Comparison of ENCODE assay signal across 1 cellular context in the genomic region with DNA sequence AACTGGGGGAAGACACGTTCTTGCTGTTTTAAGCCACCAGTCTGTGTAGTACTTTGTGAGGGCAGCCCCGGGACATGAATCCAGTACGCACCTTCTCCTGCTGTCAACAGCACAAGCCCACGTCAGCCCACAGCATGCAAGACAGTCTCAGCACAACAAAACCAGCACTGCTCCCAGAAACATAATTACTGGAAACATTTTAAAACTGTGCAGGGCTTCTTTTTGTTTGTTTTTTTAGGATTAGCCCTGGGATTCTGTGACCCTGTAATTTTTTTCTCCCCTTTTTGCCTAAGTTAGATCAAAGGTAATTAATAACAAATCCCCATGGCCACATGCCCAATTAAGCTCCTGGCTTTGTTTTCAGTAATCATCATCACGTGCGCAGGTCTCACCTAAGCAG.
TF ChIP-seq lines count a peak whose summit lies in the region.

No MANE protein-coding gene starts in this region.

TF ChIP-seq in HepG2, 621 proteins besides CTCF, POLR2A, EP300 and RAD21 (continued from another document):
- TF ChIP-seq, protein P1, sequence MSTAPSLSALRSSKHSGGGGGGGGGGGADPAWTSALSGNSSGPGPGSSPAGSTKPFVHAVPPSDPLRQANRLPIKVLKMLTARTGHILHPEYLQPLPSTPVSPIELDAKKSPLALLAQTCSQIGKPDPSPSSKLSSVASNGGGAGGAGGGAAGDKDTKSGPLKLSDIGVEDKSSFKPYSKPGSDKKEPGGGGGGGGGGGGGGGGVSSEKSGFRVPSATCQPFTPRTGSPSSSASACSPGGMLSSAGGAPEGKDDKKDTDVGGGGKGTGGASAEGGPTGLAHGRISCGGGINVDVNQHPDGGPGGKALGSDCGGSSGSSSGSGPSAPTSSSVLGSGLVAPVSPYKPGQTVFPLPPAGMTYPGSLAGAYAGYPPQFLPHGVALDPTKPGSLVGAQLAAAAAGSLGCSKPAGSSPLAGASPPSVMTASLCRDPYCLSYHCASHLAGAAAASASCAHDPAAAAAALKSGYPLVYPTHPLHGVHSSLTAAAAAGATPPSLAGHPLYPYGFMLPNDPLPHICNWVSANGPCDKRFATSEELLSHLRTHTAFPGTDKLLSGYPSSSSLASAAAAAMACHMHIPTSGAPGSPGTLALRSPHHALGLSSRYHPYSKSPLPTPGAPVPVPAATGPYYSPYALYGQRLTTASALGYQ (CRISPR knock-in tag; IDR thresholded peaks at IDR 0.05), result no peak
- TF ChIP-seq, protein P2, sequence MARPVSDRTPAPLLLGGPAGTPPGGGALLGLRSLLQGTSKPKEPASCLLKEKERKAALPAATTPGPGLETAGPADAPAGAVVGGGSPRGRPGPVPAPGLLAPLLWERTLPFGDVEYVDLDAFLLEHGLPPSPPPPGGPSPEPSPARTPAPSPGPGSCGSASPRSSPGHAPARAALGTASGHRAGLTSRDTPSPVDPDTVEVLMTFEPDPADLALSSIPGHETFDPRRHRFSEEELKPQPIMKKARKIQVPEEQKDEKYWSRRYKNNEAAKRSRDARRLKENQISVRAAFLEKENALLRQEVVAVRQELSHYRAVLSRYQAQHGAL (CRISPR knock-in tag; IDR thresholded peaks at IDR 0.05; ENCODE audit: not compliant biosample characterization), result no peak
- TF ChIP-seq ZNF12 (CRISPR knock-in tag; IDR thresholded peaks at IDR 0.05), result no peak
- TF ChIP-seq, protein P3, sequence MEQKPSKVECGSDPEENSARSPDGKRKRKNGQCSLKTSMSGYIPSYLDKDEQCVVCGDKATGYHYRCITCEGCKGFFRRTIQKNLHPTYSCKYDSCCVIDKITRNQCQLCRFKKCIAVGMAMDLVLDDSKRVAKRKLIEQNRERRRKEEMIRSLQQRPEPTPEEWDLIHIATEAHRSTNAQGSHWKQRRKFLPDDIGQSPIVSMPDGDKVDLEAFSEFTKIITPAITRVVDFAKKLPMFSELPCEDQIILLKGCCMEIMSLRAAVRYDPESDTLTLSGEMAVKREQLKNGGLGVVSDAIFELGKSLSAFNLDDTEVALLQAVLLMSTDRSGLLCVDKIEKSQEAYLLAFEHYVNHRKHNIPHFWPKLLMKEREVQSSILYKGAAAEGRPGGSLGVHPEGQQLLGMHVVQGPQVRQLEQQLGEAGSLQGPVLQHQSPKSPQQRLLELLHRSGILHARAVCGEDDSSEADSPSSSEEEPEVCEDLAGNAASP (CRISPR knock-in tag; IDR thresholded peaks at IDR 0.05; ENCODE audit: borderline replicate concordance), result no peak
- TF ChIP-seq ADNP (CRISPR knock-in tag; IDR thresholded peaks at IDR 0.05), result no peak
- TF ChIP-seq, protein P4, sequence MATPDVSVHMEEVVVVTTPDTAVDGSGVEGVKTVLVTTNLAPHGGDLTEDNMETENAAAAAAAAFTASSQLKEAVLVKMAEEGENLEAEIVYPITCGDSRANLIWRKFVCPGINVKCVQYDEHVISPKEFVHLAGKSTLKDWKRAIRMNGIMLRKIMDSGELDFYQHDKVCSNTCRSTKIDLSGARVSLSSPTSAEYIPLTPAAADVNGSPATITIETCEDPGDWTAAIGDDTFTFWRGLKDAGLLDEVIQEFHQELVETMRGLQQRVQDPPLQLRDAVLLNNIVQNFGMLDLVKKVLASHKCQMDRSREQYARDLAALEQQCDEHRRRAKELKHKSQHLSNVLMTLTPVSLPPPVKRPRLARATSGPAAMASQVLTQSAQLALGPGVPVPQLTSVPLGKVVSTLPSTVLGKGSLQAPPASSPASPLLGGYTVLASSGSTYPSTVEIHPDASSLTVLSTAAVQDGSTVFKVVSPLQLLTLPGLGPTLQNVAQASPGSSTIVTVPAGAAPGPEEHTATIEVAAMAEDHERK (CRISPR knock-in tag; IDR thresholded peaks at IDR 0.05; ENCODE audit: low read depth), result no peak
- TF ChIP-seq KLF11 (CRISPR knock-in tag; IDR thresholded peaks at IDR 0.05), result no peak
- no peak for TF ChIP-seq TEAD3 (CRISPR knock-in tag; optimal IDR thresholded peaks at IDR 0.05; ENCODE audit: borderline replicate concordance)
- TF ChIP-seq, protein P5, sequence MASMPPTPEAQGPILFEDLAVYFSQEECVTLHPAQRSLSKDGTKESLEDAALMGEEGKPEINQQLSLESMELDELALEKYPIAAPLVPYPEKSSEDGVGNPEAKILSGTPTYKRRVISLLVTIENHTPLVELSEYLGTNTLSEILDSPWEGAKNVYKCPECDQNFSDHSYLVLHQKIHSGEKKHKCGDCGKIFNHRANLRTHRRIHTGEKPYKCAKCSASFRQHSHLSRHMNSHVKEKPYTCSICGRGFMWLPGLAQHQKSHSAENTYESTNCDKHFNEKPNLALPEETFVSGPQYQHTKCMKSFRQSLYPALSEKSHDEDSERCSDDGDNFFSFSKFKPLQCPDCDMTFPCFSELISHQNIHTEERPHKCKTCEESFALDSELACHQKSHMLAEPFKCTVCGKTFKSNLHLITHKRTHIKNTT (CRISPR knock-in tag; IDR thresholded peaks at IDR 0.05), result no peak
- no peak for TF ChIP-seq RAD51 (IDR thresholded peaks at IDR 0.05; ENCODE audit: borderline replicate concordance)
- no peak for TF ChIP-seq KDM5A (IDR thresholded peaks at IDR 0.05; ENCODE audit: borderline replicate concordance, low read length)
- no peak for TF ChIP-seq HNRNPLL (IDR thresholded peaks at IDR 0.05; ENCODE audit: low read depth, low read length, poor library complexity, severe bottlenecking)
- TF ChIP-seq ZNF816 (CRISPR knock-in tag; IDR thresholded peaks at IDR 0.05; ENCODE audit: borderline replicate concordance), result no peak
- TF ChIP-seq ZNF616 (CRISPR knock-in tag; IDR thresholded peaks at IDR 0.05; ENCODE audit: low read depth), result no peak
